ENCODE assay signal across 28 cellular contexts in genomic region chr11:29352273-29352672, GRCh38.
DNase-seq lines count a peak whose midpoint lies in the region; ATAC-seq and TF ChIP-seq lines count a peak whose summit lies in the region.
"Had no signal": no experiment of that assay in that cellular context is flagged by ENCODE, and none has a peak within 500 bp of the region (broad histone marks: within the 10 kb centered on the region; RNA-seq: fewer than 3 reads in every experiment).

No MANE protein-coding gene starts in this region.

- H3K36me3 Mint-ChIP-seq in endodermal cell (ENCODE audit: low read depth) = no peaks in the 10 kb centered on the region
- no peaks in the 10 kb centered on the region for H3K36me3 Mint-ChIP-seq in activated T-helper 2 cell treated with anti-CD3 and anti-CD28 coated beads, Interferon-gamma antibody, Interleukin-2, Interleukin-4, amounts not matched to agents 10 μg/mL and 5 μg/mL and 100 μg/mL, durations not matched to agents 14 hours and 24 hours and 36 hours (ENCODE audit: low read depth)
- H3K36me3 Mint-ChIP-seq: CD8-positive, alpha-beta T cell; IgD-negative memory B cell had no signal

- DNase-seq in NCI-H82 (lab: John Stamatoyannopoulos, UW) = peak; percentile 3
- DNase-seq in NCI-H82 treated with DMSO at 0.1 percent for 48 hours (lab: John Stamatoyannopoulos, UW; ENCODE audit: unreplicated experiment) = no peak
- peak; percentile 44 for DNase-seq in endodermal cell
- DNase-seq in iPS-NIHi11 (ENCODE audit: low spot score) = peak; percentile 11
- DNase-seq in stimulated activated naive CD8-positive, alpha-beta T cell treated with anti-CD3 and anti-CD28 coated beads, Interleukin-15, Interleukin-2, amounts not matched to agents 100 U/mL and 50 U/mL, for 24 hours = no peak
- no peak for DNase-seq in activated T-helper 2 cell treated with anti-CD3 and anti-CD28 coated beads, Interferon-gamma antibody, Interleukin-2, Interleukin-4, amounts not matched to agents 10 μg/mL and 5 μg/mL and 100 μg/mL, durations not matched to agents 14 hours and 24 hours and 36 hours (ENCODE audit: low spot score)
- DNase-seq in hippocampal formation (lab: John Stamatoyannopoulos, UW) = no peak
- DNase-seq: Caco-2; CD8-positive, alpha-beta T cell; DND-41; GM23248; HCEC 1CT; MM.1S; NCI-H1417; NCI-H1694; NCI-H2081; NCI-H2171; NCI-H226; NCI-H510A; NK-92 treated with Interleukin-12 subunit alpha and Interleukin-12 subunit beta, amount 100 ng/mL, for 24 hours; PC-3; SJCRH30 had no signal

- no peak overlapping the region for H3K9ac ChIP-seq in endodermal cell (ENCODE audit: extremely low read depth, low read length, poor library complexity, severe bottlenecking)
- H3K9ac ChIP-seq: GM23248, KMS-11 had no signal

- H3K27ac Mint-ChIP-seq in endodermal cell = no peak overlapping the region
- no peak overlapping the region for H3K27ac Mint-ChIP-seq in activated T-helper 2 cell treated with anti-CD3 and anti-CD28 coated beads, Interferon-gamma antibody, Interleukin-2, Interleukin-4, amounts not matched to agents 10 μg/mL and 5 μg/mL and 100 μg/mL, durations not matched to agents 14 hours and 24 hours and 36 hours
- H3K27ac Mint-ChIP-seq: B cell; CD8-positive, alpha-beta T cell; IgD-negative memory B cell had no signal

- H3K36me3 ChIP-seq in endodermal cell (ENCODE audit: control insufficient read depth, insufficient read depth, low read length) = no peaks in the 10 kb centered on the region
- H3K36me3 ChIP-seq: SJCRH30 had no signal

- ATAC-seq in stimulated activated naive CD8-positive, alpha-beta T cell treated with anti-CD3 and anti-CD28 coated beads, Interleukin-15, Interleukin-2, amounts not matched to agents 100 U/mL and 50 U/mL, for 24 hours = no peak
- ATAC-seq: CD8-positive, alpha-beta T cell; SK-N-SH treated with all-trans-retinoic acid at 6 μM for 48 hours had no signal

- H3K4me3 Mint-ChIP-seq in endodermal cell = no peak overlapping the region
- no peak overlapping the region for H3K4me3 Mint-ChIP-seq in activated T-helper 2 cell treated with anti-CD3 and anti-CD28 coated beads, Interferon-gamma antibody, Interleukin-2, Interleukin-4, amounts not matched to agents 10 μg/mL and 5 μg/mL and 100 μg/mL, durations not matched to agents 14 hours and 24 hours and 36 hours (ENCODE audit: low read depth)
- H3K4me3 Mint-ChIP-seq: B cell; CD8-positive, alpha-beta T cell; IgD-negative memory B cell had no signal

- no peaks in the 10 kb centered on the region for H3K4me1 ChIP-seq in endodermal cell (ENCODE audit: control insufficient read depth, insufficient read depth, low read length)
- H3K4me1 ChIP-seq: Caco-2, SJCRH30 had no signal

- H3K9me3 ChIP-seq in endodermal cell (ENCODE audit: control insufficient read depth, low read length) = no peaks in the 10 kb centered on the region
- H3K9me3 ChIP-seq: Caco-2, SJCRH30 had no signal

- no peak for TF ChIP-seq CTCF in endodermal cell (conservative IDR thresholded peaks at IDR 0.05)

- H3K27me3 ChIP-seq in endodermal cell (ENCODE audit: control insufficient read depth, insufficient read depth, low read length, poor library complexity, severe bottlenecking) = no peaks in the 10 kb centered on the region
- H3K27me3 ChIP-seq: SJCRH30 had no signal

- H3K27ac ChIP-seq in endodermal cell (ENCODE audit: low read depth, low read length) = no peak overlapping the region
- H3K27ac ChIP-seq: 22Rv1, C4-2B, GM23248, KMS-11, SJCRH30 had no signal

- no peak overlapping the region for H3K4me3 ChIP-seq in endodermal cell (ENCODE audit: low read length)
- H3K4me3 ChIP-seq: GM23248, SJCRH30 had no signal

- peaks cover 7% of the 10 kb centered on the region for H3K9me3 Mint-ChIP-seq in endodermal cell
- H3K9me3 Mint-ChIP-seq in activated T-helper 2 cell treated with anti-CD3 and anti-CD28 coated beads, Interferon-gamma antibody, Interleukin-2, Interleukin-4, amounts not matched to agents 10 μg/mL and 5 μg/mL and 100 μg/mL, durations not matched to agents 14 hours and 24 hours and 36 hours = peaks cover 3% of the 10 kb centered on the region
- H3K9me3 Mint-ChIP-seq: IgD-negative memory B cell had no signal

- H3K4me1 Mint-ChIP-seq in endodermal cell = no peaks in the 10 kb centered on the region
- H3K4me1 Mint-ChIP-seq in activated T-helper 2 cell treated with anti-CD3 and anti-CD28 coated beads, Interferon-gamma antibody, Interleukin-2, Interleukin-4, amounts not matched to agents 10 μg/mL and 5 μg/mL and 100 μg/mL, durations not matched to agents 14 hours and 24 hours and 36 hours (ENCODE audit: low read depth) = no peaks in the 10 kb centered on the region
- H3K4me1 Mint-ChIP-seq: B cell, IgD-negative memory B cell had no signal

- intact Hi-C loops in activated T-helper 2 cell treated with anti-CD3 and anti-CD28 coated beads, Interferon-gamma antibody, Interleukin-2, Interleukin-4, amounts not matched to agents 10 μg/mL and 5 μg/mL and 100 μg/mL, durations not matched to agents 14 hours and 24 hours and 36 hours (cut with micrococcal nuclease) = no loop called here

- H3K27me3 Mint-ChIP-seq in endodermal cell (ENCODE audit: insufficient read depth) = no peaks in the 10 kb centered on the region
- no peaks in the 10 kb centered on the region for H3K27me3 Mint-ChIP-seq in activated T-helper 2 cell treated with anti-CD3 and anti-CD28 coated beads, Interferon-gamma antibody, Interleukin-2, Interleukin-4, amounts not matched to agents 10 μg/mL and 5 μg/mL and 100 μg/mL, durations not matched to agents 14 hours and 24 hours and 36 hours (ENCODE audit: low read depth)
- H3K27me3 Mint-ChIP-seq: B cell, IgD-negative memory B cell had no signal

Comparison
In these comparisons a context has a peak if more than half of its experiments do, and no peak if none do; other contexts are left out.
1. DNase-seq: peak in NCI-H82 (single experiment), endodermal cell (single experiment) and iPS-NIHi11 (single experiment); none in NCI-H82 treated with DMSO at 0.1 percent for 48 hours (single experiment), stimulated activated naive CD8-positive, alpha-beta T cell treated with anti-CD3 and anti-CD28 coated beads, Interleukin-15, Interleukin-2, amounts not matched to agents 100 U/mL and 50 U/mL, for 24 hours (single experiment), activated T-helper 2 cell treated with anti-CD3 and anti-CD28 coated beads, Interferon-gamma antibody, Interleukin-2, Interleukin-4, amounts not matched to agents 10 μg/mL and 5 μg/mL and 100 μg/mL, durations not matched to agents 14 hours and 24 hours and 36 hours (single experiment) and hippocampal formation (0 of 2).